In genomic region chr3:175059788-175060187, GRCh38 we compare ENCODE assay signal across 16 cellular contexts.
DNase-seq lines count a peak whose midpoint lies in the region; ATAC-seq and TF ChIP-seq lines count a peak whose summit lies in the region.
"Had no signal": no experiment of that assay in that cellular context is flagged by ENCODE, and none has a peak within 500 bp of the region (broad histone marks: within the 10 kb centered on the region; RNA-seq: fewer than 3 reads in every experiment).

No MANE protein-coding gene starts in this region.

- CTCF ChIA-PET in IMR-90 (lab: Yijun Ruan, JAX) = interaction anchor here (0.6 to 0.8 kb wide), 2 partner anchors 19 to 1371 kb away, joined by 3 to 4 read pairs; no protein-coding TSS in a partner anchor

- H3K27ac Mint-ChIP-seq in nephron progenitor cell = peak overlapping the region; percentile 79
- H3K27ac Mint-ChIP-seq: CD14-positive monocyte; CD4-positive, alpha-beta memory T cell; H9 had no signal

- H2BK15ac ChIP-seq in IMR-90 (ENCODE audit: low read depth, low read length) = no peak overlapping the region
- H2BK15ac ChIP-seq in mesendoderm (replicated peaks; ENCODE audit: low read depth) = no peak overlapping the region

- 0 out of 2 replicates have a peak, but pooled peaks cover 3% of the 10 kb centered on the region for H3K9me1 ChIP-seq in IMR-90 (ENCODE audit: insufficient read depth, low read length)

- no peak overlapping the region for H3K4me3 Mint-ChIP-seq in nephron progenitor cell
- H3K4me3 Mint-ChIP-seq: CD14-positive monocyte; CD4-positive, alpha-beta memory T cell; H9 had no signal

- peaks cover 6% of the 10 kb centered on the region for H3K9me3 ChIP-seq in IMR-90 (ENCODE audit: control insufficient read depth, insufficient read depth, low read length)
- no peaks in the 10 kb centered on the region for H3K9me3 ChIP-seq in OCI-LY3 (ENCODE audit: insufficient read depth, low read length)
- no peaks in the 10 kb centered on the region for H3K9me3 ChIP-seq in prostate gland
- H3K9me3 ChIP-seq: A549 had no signal

- H3K4me3 ChIP-seq in IMR-90 (ENCODE audit: insufficient read depth, low read depth, low read length) = no peak overlapping the region
- H3K4me3 ChIP-seq in OCI-LY3 (ENCODE audit: low read length) = no peak overlapping the region
- no peak overlapping the region for H3K4me3 ChIP-seq in mesendoderm (ENCODE audit: low read length)
- H3K4me3 ChIP-seq in prostate gland = no peak overlapping the region
- H3K4me3 ChIP-seq: A549, BLaER1, GM12878 had no signal

- H3K56ac ChIP-seq in IMR-90 (ENCODE audit: extremely low read depth, insufficient read depth, low read length) = no peak overlapping the region
- no peak overlapping the region for H3K56ac ChIP-seq in mesendoderm (ENCODE audit: low read length)

- H3K27me3 ChIP-seq in IMR-90 (ENCODE audit: control insufficient read depth, insufficient read depth, low read length) = no peaks in the 10 kb centered on the region
- no peaks in the 10 kb centered on the region for H3K27me3 ChIP-seq in OCI-LY3 (ENCODE audit: low read depth, low read length)
- H3K27me3 ChIP-seq in mesendoderm (ENCODE audit: insufficient read depth, low read length, poor library complexity) = no peaks in the 10 kb centered on the region
- H3K27me3 ChIP-seq in prostate gland (replicated peaks; ENCODE audit: insufficient read depth) = no peaks in the 10 kb centered on the region
- H3K27me3 ChIP-seq: BLaER1 had no signal

- POLR2A ChIA-PET in IMR-90 (lab: Charles Lee; ENCODE audit: unreplicated experiment) = no interaction called here

- H3K79me2 ChIP-seq in OCI-LY3 (ENCODE audit: low read length) (no peaks in the 10 kb centered on the region), mesendoderm (ENCODE audit: control insufficient read depth, insufficient read depth, low read length) (no peaks in the 10 kb centered on the region)

- H3K4me2 ChIP-seq in IMR-90 (ENCODE audit: low read depth, low read length) (no peak overlapping the region), OCI-LY3 (ENCODE audit: low read length) (peak overlapping the region; percentile 4; the same call in 1 of the 2 replicates), mesendoderm (ENCODE audit: low read length) (no peak overlapping the region)
- H3K4me2 ChIP-seq: A549, BLaER1 had no signal

- H4K20me1 ChIP-seq in IMR-90 (ENCODE audit: insufficient read depth, low read length) = no peaks in the 10 kb centered on the region
- no peaks in the 10 kb centered on the region for H4K20me1 ChIP-seq in OCI-LY3 (ENCODE audit: insufficient read depth, low read length)
- H4K20me1 ChIP-seq: BLaER1 had no signal

- H3K36me3 ChIP-seq in IMR-90 (ENCODE audit: control insufficient read depth, insufficient read depth, low read length) (no peaks in the 10 kb centered on the region), OCI-LY3 (replicated peaks; ENCODE audit: low read depth, low read length) (no peaks in the 10 kb centered on the region), mesendoderm (ENCODE audit: control insufficient read depth, insufficient read depth, low read length) (no peaks in the 10 kb centered on the region), prostate gland (no peaks in the 10 kb centered on the region)
- H3K36me3 ChIP-seq: BLaER1 had no signal

- no peak for TF ChIP-seq RAD21 in IMR-90 (IDR thresholded peaks at IDR 0.05; ENCODE audit: low read length)

- H4K5ac ChIP-seq in IMR-90 (ENCODE audit: low read depth, low read length) (peak overlapping the region; percentile 58; the same call in 1 of the 2 replicates), mesendoderm (ENCODE audit: low read length) (no peak overlapping the region)

- H3K4me1 ChIP-seq in IMR-90 (ENCODE audit: control insufficient read depth, insufficient read depth, low read length) = peaks cover 4% of the 10 kb centered on the region
- H3K4me1 ChIP-seq in OCI-LY3 (ENCODE audit: low read length) = no peaks in the 10 kb centered on the region
- no peaks in the 10 kb centered on the region for H3K4me1 ChIP-seq in mesendoderm (ENCODE audit: control insufficient read depth, low read depth, low read length)
- H3K4me1 ChIP-seq in prostate gland (replicated peaks) = no peaks in the 10 kb centered on the region
- H3K4me1 ChIP-seq: A549, BLaER1 had no signal

- no peak overlapping the region for H4K91ac ChIP-seq in IMR-90 (ENCODE audit: insufficient read depth, low read depth, low read length)

- H3K4me1 Mint-ChIP-seq in nephron progenitor cell = peaks cover 9% of the 10 kb centered on the region
- H3K4me1 Mint-ChIP-seq: CD14-positive monocyte; CD4-positive, alpha-beta memory T cell had no signal

- H2AK5ac ChIP-seq in IMR-90 (ENCODE audit: low read depth, low read length) (no peak overlapping the region), mesendoderm (ENCODE audit: low read length) (no peak overlapping the region)

- no peak for TF ChIP-seq CTCF in 22Rv1 (IDR thresholded peaks at IDR 0.05)
- no peak for TF ChIP-seq CTCF in IMR-90 (conservative IDR thresholded peaks at IDR 0.05; ENCODE audit: low read depth, low read length)
- no peak for TF ChIP-seq CTCF in OCI-LY3 (IDR thresholded peaks at IDR 0.05; ENCODE audit: low read depth, low read length)
- no peak for TF ChIP-seq CTCF in nephron progenitor cell (IDR thresholded peaks at IDR 0.05)
- no peak for TF ChIP-seq CTCF in prostate gland (IDR thresholded peaks at IDR 0.05)

- no peak for TF ChIP-seq POLR2A in IMR-90 (IDR thresholded peaks at IDR 0.05; ENCODE audit: low read depth, low read length)
- TF ChIP-seq POLR2A in prostate gland (IDR thresholded peaks at IDR 0.05) = no peak

- no peak overlapping the region for H2AFZ ChIP-seq in IMR-90 (replicated peaks; ENCODE audit: low read length, poor library complexity)
- no peak overlapping the region for H2AFZ ChIP-seq in OCI-LY3 (ENCODE audit: low read depth, low read length)

- H2BK20ac ChIP-seq in IMR-90 (ENCODE audit: low read depth, low read length) = no peak overlapping the region

- H3K27me3 Mint-ChIP-seq in nephron progenitor cell (ENCODE audit: low read depth, poor library complexity) = peaks cover 8% of the 10 kb centered on the region
- H3K27me3 Mint-ChIP-seq: CD4-positive, alpha-beta memory T cell had no signal

- no TSS peak for BruUV-seq in IMR-90 (replicated peaks; lab: Mats Ljungman, UMichigan)

- DNase-seq in IMR-90 = no peak
- no peak for DNase-seq in nephron progenitor cell
- no peak for DNase-seq in mesendoderm
- no peak for DNase-seq in glomerular visceral epithelial cell (ENCODE audit: extremely low spot score)
- no peak for DNase-seq in prostate gland (ENCODE audit: low spot score)
- DNase-seq: CD4-positive, alpha-beta memory T cell; DMS53; DND-41; EL; H9 had no signal

- H3K18ac ChIP-seq in IMR-90 (ENCODE audit: low read depth, low read length) (no peak overlapping the region), mesendoderm (ENCODE audit: low read length) (no peak overlapping the region)

- WGBS in IMR-90 (ENCODE audit: extremely low coverage in 2 of 2, insufficient read length in 1 of 2), 2 experiments = no CpG with 5 or more reads among the region's 4 CpGs
- WGBS in mesendoderm (ENCODE audit: extremely low coverage, insufficient coverage, low lambda C conversion rate) = no CpG with 5 or more reads among the region's 4 CpGs
- WGBS in prostate gland = 91% methylated on average over 4 of the region's 4 CpGs

- H4K8ac ChIP-seq in IMR-90 (ENCODE audit: low read depth in 2 of 2, low read length in 2 of 2) (no peak overlapping the region), mesendoderm (ENCODE audit: low read depth, low read length) (no peak overlapping the region)

- ATAC-seq in IMR-90 (ENCODE audit: low read depth) = no peak
- ATAC-seq: A549, GM12878 had no signal

- dilution Hi-C loops in IMR-90 (cut with HindIII; ENCODE audit: low sequenced_read_pairs, unreplicated experiment) = no loop called here

- H3K27ac ChIP-seq in 22Rv1 (peak overlapping the region; percentile 38), IMR-90 (ENCODE audit: insufficient read depth, low read length) (no peak overlapping the region), OCI-LY3 (ENCODE audit: low read length) (no peak overlapping the region), mesendoderm (ENCODE audit: low read depth, low read length) (no peak overlapping the region), prostate gland (no peak overlapping the region)
- H3K27ac ChIP-seq: A549, BLaER1 had no signal

- H3K9me3 Mint-ChIP-seq in nephron progenitor cell = peaks cover 24% of the 10 kb centered on the region

- no peak overlapping the region for H2BK5ac ChIP-seq in IMR-90 (ENCODE audit: low read depth, low read length, poor library complexity, severe bottlenecking)
- H2BK5ac ChIP-seq in mesendoderm (ENCODE audit: low read length) = no peak overlapping the region

- H3K9ac ChIP-seq in IMR-90 (ENCODE audit: low read depth, low read length) = no peak overlapping the region
- no peak overlapping the region for H3K9ac ChIP-seq in OCI-LY3 (ENCODE audit: low read length)
- H3K9ac ChIP-seq in mesendoderm (ENCODE audit: low read length) = no peak overlapping the region
- H3K9ac ChIP-seq: BLaER1 had no signal

- H3K36me3 Mint-ChIP-seq in nephron progenitor cell (ENCODE audit: low read depth) = no peaks in the 10 kb centered on the region
- H3K36me3 Mint-ChIP-seq: CD14-positive monocyte; CD4-positive, alpha-beta memory T cell had no signal

- no peaks in the 10 kb centered on the region for H3K79me1 ChIP-seq in IMR-90 (ENCODE audit: low read depth in 1 of 2, low read length in 2 of 2)
- no peaks in the 10 kb centered on the region for H3K79me1 ChIP-seq in mesendoderm (ENCODE audit: low read length)

- in situ Hi-C loops in IMR-90 (cut with MboI; ENCODE audit: low sequenced_read_pairs) = no loop called here

- H3K14ac ChIP-seq in IMR-90 (replicated peaks; ENCODE audit: low read depth, low read length) = no peak overlapping the region

- no peak overlapping the region for H3K23ac ChIP-seq in IMR-90 (ENCODE audit: low read depth, low read length)
- H3K23ac ChIP-seq in mesendoderm (ENCODE audit: low read length) = no peak overlapping the region

- H2BK120ac ChIP-seq in IMR-90 (ENCODE audit: low read depth, low read length) = no peak overlapping the region
- no peak overlapping the region for H2BK120ac ChIP-seq in mesendoderm (ENCODE audit: low read depth, low read length)

- H3K4ac ChIP-seq in IMR-90 (ENCODE audit: low read depth, low read length) (no peak overlapping the region), mesendoderm (ENCODE audit: low read depth, low read length) (no peak overlapping the region)

- intact Hi-C loops in IMR-90 (cut with micrococcal nuclease) = no loop called here
- intact Hi-C loops in prostate gland (cut with DNase I) = no loop called here

- H2AK9ac ChIP-seq in IMR-90 (replicated peaks; ENCODE audit: low read depth, low read length, poor library complexity) = no peak overlapping the region

TF ChIP-seq in IMR-90, 13 proteins besides CTCF, POLR2A, EP300 and RAD21 (continues in another document):
- TF ChIP-seq, protein P1, sequence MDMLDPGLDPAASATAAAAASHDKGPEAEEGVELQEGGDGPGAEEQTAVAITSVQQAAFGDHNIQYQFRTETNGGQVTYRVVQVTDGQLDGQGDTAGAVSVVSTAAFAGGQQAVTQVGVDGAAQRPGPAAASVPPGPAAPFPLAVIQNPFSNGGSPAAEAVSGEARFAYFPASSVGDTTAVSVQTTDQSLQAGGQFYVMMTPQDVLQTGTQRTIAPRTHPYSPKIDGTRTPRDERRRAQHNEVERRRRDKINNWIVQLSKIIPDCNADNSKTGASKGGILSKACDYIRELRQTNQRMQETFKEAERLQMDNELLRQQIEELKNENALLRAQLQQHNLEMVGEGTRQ (IDR thresholded peaks at IDR 0.05; ENCODE audit: low read depth, low read length) = no peak
- TF ChIP-seq MAFK (IDR thresholded peaks at IDR 0.05; ENCODE audit: low read depth, low read length) = no peak
